In genomic region chr12:12107678-12108077, GRCh38 we compare ENCODE assay signal across 16 cellular contexts. TPM values are rescaled to one million over a fixed set of nuclear protein-coding genes. Genes with fewer than 3 reads are reported as not detected.
DNase-seq lines count a peak whose midpoint lies in the region; ATAC-seq and TF ChIP-seq lines count a peak whose summit lies in the region.
"Had no signal": no experiment of that assay in that cellular context is flagged by ENCODE, and none has a peak within 500 bp of the region (broad histone marks: within the 10 kb centered on the region; RNA-seq: fewer than 3 reads in every experiment).

No MANE protein-coding gene starts in this region.

- BruUV-seq in Calu3 (replicated peaks; lab: Mats Ljungman, UMichigan) = no TSS peak

- H3K36me3 Mint-ChIP-seq in Calu3 (ENCODE audit: insufficient read depth, unreplicated experiment) = peaks cover 32% of the 10 kb centered on the region

- no peaks in the 10 kb centered on the region for H3K27me3 Mint-ChIP-seq in Calu3 (ENCODE audit: unreplicated experiment)
- H3K27me3 Mint-ChIP-seq: IgD-negative memory B cell had no signal

- TF ChIP-seq CTCF in Calu3 (IDR thresholded peaks at IDR 0.05; ENCODE audit: unreplicated experiment) (no peak), psoas muscle (IDR thresholded peaks at IDR 0.05) (no peak)

- no peak overlapping the region for H3K4me3 Mint-ChIP-seq in Calu3 (ENCODE audit: low read depth, unreplicated experiment)
- H3K4me3 Mint-ChIP-seq: CD8-positive, alpha-beta memory T cell; IgD-negative memory B cell had no signal

- no peak overlapping the region for H3K27ac ChIP-seq in psoas muscle
- H3K27ac ChIP-seq: BLaER1 had no signal

- CTCF ChIA-PET in Calu3 (lab: Charles Lee) = no interaction called here

- DNase-seq in Calu3 (no peak), RPMI7951 (ENCODE audit: low read depth) (peak; percentile 15), left lobe of liver (ENCODE audit: low spot score) (no peak), psoas muscle (no peak), NCI-H146 treated with DMSO at 0.1 percent for 48 hours (lab: John Stamatoyannopoulos, UW; ENCODE audit: unreplicated experiment) (no peak), COLO668 (lab: John Stamatoyannopoulos, UW; ENCODE audit: unreplicated experiment) (no peak)
- DNase-seq: 8988T; AML-193; CD8-positive, alpha-beta memory T cell; DMS 273 treated with DMSO at 0.1 percent for 48 hours had no signal

- peaks cover 14% of the 10 kb centered on the region for H3K9me3 ChIP-seq in psoas muscle

- no peaks in the 10 kb centered on the region for H3K27me3 ChIP-seq in psoas muscle (ENCODE audit: insufficient read depth in 3 of 3, low read length in 2 of 3)
- H3K27me3 ChIP-seq: BLaER1 had no signal

- no peaks in the 10 kb centered on the region for H3K4me1 Mint-ChIP-seq in Calu3 (ENCODE audit: low read depth, unreplicated experiment)
- H3K4me1 Mint-ChIP-seq: CD8-positive, alpha-beta memory T cell; IgD-negative memory B cell had no signal

- no peaks in the 10 kb centered on the region for H3K4me1 ChIP-seq in psoas muscle
- H3K4me1 ChIP-seq: BLaER1 had no signal

- 26 to 41% (median 30%) methylated on average over 6 of the region's 6 CpGs for WGBS in psoas muscle, 3 donors

- intact Hi-C loops in Calu3 (cut with micrococcal nuclease; ENCODE audit: unreplicated experiment) = no loop called here
- intact Hi-C loops in psoas muscle (cut with DNase I) = no loop called here

- no peak overlapping the region for H3K4me3 ChIP-seq in psoas muscle
- H3K4me3 ChIP-seq: BLaER1 had no signal

- peaks cover 8% of the 10 kb centered on the region for H3K9me3 Mint-ChIP-seq in Calu3 (ENCODE audit: low read depth, unreplicated experiment)

- no peaks in the 10 kb centered on the region for H3K36me3 ChIP-seq in psoas muscle (ENCODE audit: insufficient read depth in 1 of 2, low read depth in 1 of 2)

- peak; percentile 16 for ATAC-seq in left lobe of liver
- ATAC-seq in psoas muscle = peak; percentile 53 to 79 (median 62)
- no peak for ATAC-seq in GM19397 (IDR thresholded peaks at IDR 0.05; ENCODE audit: unreplicated experiment)
- ATAC-seq: HCT116 had no signal

- peak overlapping the region; percentile 17 for H3K27ac Mint-ChIP-seq in Calu3 (ENCODE audit: unreplicated experiment)
- H3K27ac Mint-ChIP-seq: CD8-positive, alpha-beta memory T cell had no signal

RNA-seq across cellular contexts. Expression of gene BCL2L14, which starts 36.9 kb away (rescaled TPM):
- 5.5 and 8.7 TPM in 2 replicates for total RNA-seq in Calu3 (2022)
- total RNA-seq in RPMI7951 (2014; rRNA removed; shearing (Covaris generic)) = not detected in 2 replicates
- total RNA-seq in left lobe of liver = not detected
- total RNA-seq in psoas muscle = not detected
- polyA plus RNA-seq in psoas muscle = not detected
- total RNA-seq: Daoy, H4 had no signal
- polyA plus RNA-seq: CD8-positive, alpha-beta memory T cell; IgD-negative memory B cell had no signal
